In the genomic region with DNA sequence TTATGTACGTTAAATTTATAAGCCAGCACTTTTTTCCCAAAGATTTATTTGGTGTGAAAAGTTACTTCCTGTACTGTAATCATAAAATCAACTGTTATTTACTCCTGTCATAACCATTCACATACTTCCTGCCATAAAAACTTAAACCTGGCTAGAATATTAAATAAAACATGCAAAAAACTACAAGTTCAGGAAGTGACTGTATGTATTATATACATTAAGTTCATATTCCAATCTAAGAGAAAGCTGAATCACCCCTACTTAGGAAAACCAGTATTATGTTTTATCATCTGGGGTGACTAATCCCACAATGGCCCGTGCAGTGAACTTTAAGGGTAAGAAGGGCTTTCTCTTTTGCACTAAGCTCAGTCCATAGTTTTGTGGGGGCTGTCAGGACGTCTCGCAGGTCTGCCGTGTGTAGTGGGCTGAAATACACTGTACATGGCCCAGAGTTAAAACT, we compare ENCODE assay signal across 11 cellular contexts.
DNase-seq lines count a peak whose midpoint lies in the region; ATAC-seq, FAIRE-seq and TF ChIP-seq lines count a peak whose summit lies in the region.
"Had no signal": no experiment of that assay in that cellular context is flagged by ENCODE, and none has a peak within 500 bp of the region (broad histone marks: within the 10 kb centered on the region; RNA-seq: fewer than 3 reads in every experiment).

No MANE protein-coding gene starts in this region.

- H3K27me3 ChIP-seq in ACC112 (ENCODE audit: insufficient read depth, low read length) (no peaks in the 10 kb centered on the region), right lobe of liver (no peaks in the 10 kb centered on the region)

- no peak overlapping the region for H2AFZ ChIP-seq in ACC112 (ENCODE audit: low read length, unreplicated experiment)

- FAIRE-seq in frontal cortex (lab: Jason Lieb, UNC), result no peak

- H3K36me3 ChIP-seq in ACC112 (ENCODE audit: insufficient read depth, low read length), result peaks cover 7% of the 10 kb centered on the region; the same call in 1 of the 2 replicates
- no peaks in the 10 kb centered on the region for H3K36me3 ChIP-seq in right lobe of liver

- H3K36me3 Mint-ChIP-seq in CD14-positive monocyte, result peaks cover 29 to 37% of the 10 kb centered on the region in 2 donors

- H3K9me3 ChIP-seq in right lobe of liver, result no peaks in the 10 kb centered on the region

- TF ChIP-seq RAD21 in Ishikawa (IDR thresholded peaks at IDR 0.05; ENCODE audit: low read depth), result no peak

- no peaks in the 10 kb centered on the region for H3K9me3 Mint-ChIP-seq in CD14-positive monocyte

- no peak for TF ChIP-seq EP300 in Ishikawa (IDR thresholded peaks at IDR 0.05; ENCODE audit: borderline replicate concordance)

- H3K4me1 Mint-ChIP-seq in CD14-positive monocyte, result peaks cover 52% of the 10 kb centered on the region

- ATAC-seq in right lobe of liver, result no peak

- H3K27ac ChIP-seq in ACC112 (ENCODE audit: low read depth, low read length), result peak overlapping the region; percentile 99
- H3K27ac ChIP-seq in right lobe of liver, result peak overlapping the region; percentile 41 to 91 (median 84)

- peak overlapping the region in 3 of 7 donors; percentile 64 to 77 (median 69) for H3K27ac Mint-ChIP-seq in CD14-positive monocyte

- H3K4me3 Mint-ChIP-seq in CD14-positive monocyte, result no peak overlapping the region

- DNase-seq in amniotic epithelial cell (ENCODE audit: low read depth) (peak; percentile 69), right lobe of liver (peak in 1 of 3 donors; percentile 14), frontal cortex (ENCODE audit: low spot score in 2 of 2) (no peak), NCI-H2196 (lab: John Stamatoyannopoulos, UW; ENCODE audit: unreplicated experiment) (no peak), COLO829 (ENCODE audit: low spot score) (no peak), CD14-positive monocyte (ENCODE audit: low spot score) (no peak)
- DNase-seq: cerebellar nuclear complex, mesendoderm, SHP77 treated with DMSO at 0.1 percent for 48 hours had no signal

- no peak overlapping the region for H3K4me3 ChIP-seq in ACC112 (ENCODE audit: low read depth, low read length)
- peak overlapping the region in 1 of 3 donors; percentile 10 for H3K4me3 ChIP-seq in right lobe of liver

- WGBS in right lobe of liver (ENCODE audit: insufficient coverage, low coverage, low lambda C conversion rate, missing lambda C conversion rate), result 24% methylated on average over 5 of the region's 5 CpGs

- H3K4me1 ChIP-seq in ACC112 (ENCODE audit: control insufficient read depth, insufficient read depth, low read length, unreplicated experiment), result peaks cover 90% of the 10 kb centered on the region
- peaks cover 0 to 92% (median 44%) of the 10 kb centered on the region in 4 donors for H3K4me1 ChIP-seq in right lobe of liver

- no peak for TF ChIP-seq POLR2A in right lobe of liver (IDR thresholded peaks at IDR 0.05)

- TF ChIP-seq CTCF in right lobe of liver (IDR thresholded peaks at IDR 0.05) (no peak), CD14-positive monocyte (IDR thresholded peaks at IDR 0.05) (no peak)

- H3K27me3 Mint-ChIP-seq in CD14-positive monocyte (ENCODE audit: low read depth in 3 of 3), result peaks cover 0 to 2% (median 0%) of the 10 kb centered on the region in 3 donors

- intact Hi-C loops in right lobe of liver (cut with DNase I) (no loop called here), CD14-positive monocyte (cut with micrococcal nuclease) (no loop called here)

- peaks cover 79% of the 10 kb centered on the region for H3K79me2 ChIP-seq in ACC112 (ENCODE audit: control insufficient read depth, insufficient read depth, low read length, unreplicated experiment)

TF ChIP-seq in Ishikawa, 13 proteins besides CTCF, POLR2A, EP300 and RAD21:
- TF ChIP-seq ZBTB7A (IDR thresholded peaks at IDR 0.05; ENCODE audit: low read depth) (no peak), FOXM1 (IDR thresholded peaks at IDR 0.05; ENCODE audit: borderline replicate concordance, low read depth) (0 out of 2 replicates have a peak, but pooled peaks have one; percentile 16)
- TF ChIP-seq, protein P1, sequence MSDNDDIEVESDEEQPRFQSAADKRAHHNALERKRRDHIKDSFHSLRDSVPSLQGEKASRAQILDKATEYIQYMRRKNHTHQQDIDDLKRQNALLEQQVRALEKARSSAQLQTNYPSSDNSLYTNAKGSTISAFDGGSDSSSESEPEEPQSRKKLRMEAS (IDR thresholded peaks at IDR 0.05), result no peak
